16 cellular contexts compared by ENCODE assay signal in genomic region chr10:95509281-95509680, GRCh38. TPM values are rescaled to one million over a fixed set of nuclear protein-coding genes. Genes with fewer than 3 reads are reported as not detected.
DNase-seq lines count a peak whose midpoint lies in the region; ATAC-seq and TF ChIP-seq lines count a peak whose summit lies in the region.
"Had no signal": no experiment of that assay in that cellular context is flagged by ENCODE, and none has a peak within 500 bp of the region (broad histone marks: within the 10 kb centered on the region; RNA-seq: fewer than 3 reads in every experiment).

No MANE protein-coding gene starts in this region.

- no peaks in the 10 kb centered on the region for H3K27me3 ChIP-seq in spleen (replicated peaks in 1 of 7)

- no peak overlapping the region for H3K4me3 ChIP-seq in spleen

- no peaks in the 10 kb centered on the region for H3K9me3 ChIP-seq in spleen
- H3K9me3 ChIP-seq: SK-N-SH had no signal

- ATAC-seq in GM19328 (IDR thresholded peaks at IDR 0.05; ENCODE audit: unreplicated experiment) (no peak), HG03159 (IDR thresholded peaks at IDR 0.05; ENCODE audit: unreplicated experiment) (no peak), HG02759 (IDR thresholded peaks at IDR 0.05; ENCODE audit: unreplicated experiment) (no peak)
- ATAC-seq: activated naive CD8-positive, alpha-beta T cell treated with anti-CD3 and anti-CD28 coated beads, Interleukin-2, amount 50 U/mL, for 24 hours; activated T-cell treated with anti-CD3 and anti-CD28 coated beads, Interleukin-2, amount 50 U/mL, for 72 hours had no signal

- H3K36me3 ChIP-seq in spleen: no peaks in the 10 kb centered on the region

- no peak for TF ChIP-seq POLR2A in spleen (IDR thresholded peaks at IDR 0.05)

- intact Hi-C loops in spleen (cut with DNase I; ENCODE audit: low total_unique reads): no loop called here

- H3K4me1 ChIP-seq in spleen: peaks cover 0 to 3% (median 0%) of the 10 kb centered on the region in 6 donors

- DNase-seq in GM04503 (ENCODE audit: low read depth): peak; percentile 20
- DNase-seq in medulla oblongata (ENCODE audit: extremely low spot score): peak; percentile 49
- no peak for DNase-seq in spleen
- DNase-seq in NCI-H2171 treated with DMSO at 0.1 percent for 48 hours (lab: John Stamatoyannopoulos, UW): no peak
- DNase-seq: activated CD4-positive, alpha-beta T cell treated with anti-CD3 and anti-CD28 coated beads, Interleukin-2, amount 50 U/mL, for 4 hours; activated naive CD8-positive, alpha-beta T cell treated with anti-CD3 and anti-CD28 coated beads, Interleukin-2, amount 50 U/mL, for 24 hours; activated T-cell treated with anti-CD3 and anti-CD28 coated beads, Interleukin-2, amount 50 U/mL, for 72 hours; HCEC 1CT; KBM-7; NCI-H446 treated with DMSO at 0.1 percent for 48 hours; SK-N-SH; stimulated activated CD4-positive, alpha-beta T cell treated with anti-CD3 and anti-CD28 coated beads, Interleukin-4, amount 100 ng/mL, for 1 hour had no signal

- WGBS in spleen, 5 donors: 42 to 89% (median 83%) methylated on average over 1 of the region's 1 CpG

- no peak for TF ChIP-seq CTCF in spleen (IDR thresholded peaks at IDR 0.05 in 8 of 11, conservative IDR thresholded peaks at IDR 0.05 in 3 of 11)

- H3K27ac ChIP-seq in cingulate gyrus (ENCODE audit: low read depth, low read length) (peak overlapping the region; percentile 80), spleen (peak overlapping the region in 6 of 8 donors; percentile 6 to 65 (median 30))

RNA-seq across cellular contexts. Expression of gene SORBS1, which starts 51.9 kb away (rescaled TPM):
- total RNA-seq in spleen: 10 to 100 TPM; 14.0 to 30.8 (median 23.0) TPM
- polyA plus RNA-seq in spleen: 1 to 10 TPM; 2.8 to 9.5 (median 3.1) TPM

Comparison
In these comparisons a context has a peak if more than half of its experiments do, and no peak if none do; other contexts are left out.
1. DNase-seq: peak in GM04503 (single experiment) and medulla oblongata (single experiment); none in spleen (single experiment) and NCI-H2171 treated with DMSO at 0.1 percent for 48 hours (single experiment).